Comparison of ENCODE assay signal across 8 cellular contexts in the genomic region with DNA sequence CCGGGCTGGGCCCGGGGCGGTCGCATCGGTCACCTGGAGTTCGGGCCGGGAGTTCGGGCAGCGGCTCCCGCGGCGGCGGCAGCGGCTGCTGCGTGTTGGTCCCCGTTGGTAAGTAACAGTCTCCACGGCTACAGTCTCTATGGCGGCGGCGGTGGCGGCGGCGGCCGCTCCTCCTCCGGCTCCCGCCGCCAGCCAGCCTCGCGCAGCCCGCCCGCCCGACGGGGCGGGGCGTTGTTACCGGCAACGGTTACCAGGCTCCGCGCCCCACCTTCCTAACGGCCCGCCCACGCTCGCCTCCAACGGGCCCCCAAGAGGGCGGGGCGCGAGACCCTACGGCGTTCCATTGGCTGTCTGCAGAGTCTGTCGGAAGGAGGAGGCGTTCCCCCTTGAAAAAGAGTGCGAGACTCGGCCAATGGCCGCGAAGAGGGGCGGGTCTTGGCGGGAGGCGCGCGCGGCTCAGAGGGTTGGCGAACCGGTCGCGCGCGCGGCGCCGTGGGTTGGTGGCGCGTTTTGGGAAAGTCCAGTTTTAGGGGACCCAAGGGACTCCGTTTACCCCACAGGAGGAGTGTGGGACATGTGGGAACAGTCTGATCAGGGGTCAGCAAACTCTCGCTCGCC. TPM values are rescaled to one million over a fixed set of nuclear protein-coding genes. Genes with fewer than 3 reads are reported as not detected.
DNase-seq lines count a peak whose midpoint lies in the region; ATAC-seq, FAIRE-seq and TF ChIP-seq lines count a peak whose summit lies in the region.

A gene (minus strand): TSS at position 141 of the 618 bp plus-strand sequence. CDS start 63,004 bp downstream, outside the sequence.

- H3K36me3 ChIP-seq in WERI-Rb-1 (no peaks in the 10 kb centered on the region), bronchial epithelial cell (ENCODE audit: control insufficient read depth, insufficient read depth, low read length) (no peaks in the 10 kb centered on the region), small intestine (ENCODE audit: control insufficient read depth in 2 of 2, insufficient read depth in 2 of 2, low read length in 2 of 2) (no peaks in the 10 kb centered on the region)

- no peak for TF ChIP-seq CTCF in AG09309 (IDR thresholded peaks at IDR 0.05; ENCODE audit: control insufficient read depth, insufficient read depth, low read depth, low read length, missing control alignments)
- no peak for TF ChIP-seq CTCF in WERI-Rb-1 (IDR thresholded peaks at IDR 0.05; ENCODE audit: low read depth, low read length)
- TF ChIP-seq CTCF in bronchial epithelial cell (IDR thresholded peaks at IDR 0.05; ENCODE audit: insufficient read depth, low read length, severe bottlenecking), result no peak

- 0 to 1% (median 1%) methylated on average over 45 to 75 of the region's 75 CpGs for WGBS in small intestine, 3 donors

- H3K9me3 ChIP-seq in WERI-Rb-1 (ENCODE audit: severe bottlenecking) (no peaks in the 10 kb centered on the region), small intestine (ENCODE audit: control insufficient read depth, low read depth) (no peaks in the 10 kb centered on the region)

- TF ChIP-seq POLR2A in GM18951 (IDR thresholded peaks at IDR 0.05; ENCODE audit: extremely low read depth, insufficient read depth, insufficient read length), result peak; percentile 59

- DNase-seq in AG09309 (ENCODE audit: low read depth), result peak; percentile 93
- peak; percentile 98 for DNase-seq in NCI-H2227 (lab: John Stamatoyannopoulos, UW; ENCODE audit: unreplicated experiment)
- DNase-seq in WERI-Rb-1, result peak; percentile 99
- DNase-seq in bronchial epithelial cell (ENCODE audit: low read depth), result peak; percentile 93
- peak; percentile 98 for DNase-seq in iPS-NIHi7 (ENCODE audit: extremely low spot score)
- peak; percentile 99 for DNase-seq in small intestine

- peak within 1 kb of the TSS; percentile 78 for H3K4me3 ChIP-seq in AG09309 (ENCODE audit: control insufficient read depth, low read depth, low read length)
- peak within 1 kb of the TSS; percentile 65 for H3K4me3 ChIP-seq in WERI-Rb-1 (ENCODE audit: low read depth, low read length)
- peak within 1 kb of the TSS; percentile 59 for H3K4me3 ChIP-seq in bronchial epithelial cell (ENCODE audit: low read depth, low read length)
- H3K4me3 ChIP-seq in small intestine (ENCODE audit: low read depth in 1 of 2, low read length in 2 of 2), result peak within 1 kb of the TSS; percentile 64 to 72

- in situ Hi-C loops in GM18951 (cut with MboI; ENCODE audit: low sequenced_read_pairs, unreplicated experiment), result no loop called here

- peak within 1 kb of the TSS; percentile 74 for H3K27ac ChIP-seq in WERI-Rb-1
- H3K27ac ChIP-seq in small intestine (ENCODE audit: low read depth in 1 of 2, low read length in 1 of 2), result peak within 1 kb of the TSS in 1 of 2 donors; percentile 84

- ATAC-seq in HG03159 (IDR thresholded peaks at IDR 0.05; ENCODE audit: unreplicated experiment), result peak; percentile 93

- FAIRE-seq in bronchial epithelial cell (lab: Jason Lieb, UNC), result no peak
- FAIRE-seq in small intestine (lab: Jason Lieb, UNC), result no peak

- peaks cover 0 to 11% of the 10 kb centered on the region in 2 donors for H3K4me1 ChIP-seq in small intestine (ENCODE audit: control insufficient read depth in 2 of 2, insufficient read depth in 1 of 2, low read depth in 1 of 2, low read length in 1 of 2)

- no peaks in the 10 kb centered on the region for H3K27me3 ChIP-seq in WERI-Rb-1 (ENCODE audit: insufficient read depth, low read depth, severe bottlenecking)
- H3K27me3 ChIP-seq in bronchial epithelial cell (ENCODE audit: control insufficient read depth, insufficient read depth, low read length), result no peaks in the 10 kb centered on the region
- H3K27me3 ChIP-seq in small intestine (ENCODE audit: control insufficient read depth in 2 of 2, insufficient read depth in 2 of 2, low read length in 2 of 2), result no peaks in the 10 kb centered on the region

RNA-seq across cellular contexts. Expression of the gene that starts here (rescaled TPM):
- 2.4 and 5.6 TPM in 2 replicates for total RNA-seq in bronchial epithelial cell
- 1 to 10 TPM; 1.1 to 2.8 (median 1.8) TPM for polyA plus RNA-seq in small intestine
